Comparison of ENCODE assay signal across 1 cellular context in the genomic region with DNA sequence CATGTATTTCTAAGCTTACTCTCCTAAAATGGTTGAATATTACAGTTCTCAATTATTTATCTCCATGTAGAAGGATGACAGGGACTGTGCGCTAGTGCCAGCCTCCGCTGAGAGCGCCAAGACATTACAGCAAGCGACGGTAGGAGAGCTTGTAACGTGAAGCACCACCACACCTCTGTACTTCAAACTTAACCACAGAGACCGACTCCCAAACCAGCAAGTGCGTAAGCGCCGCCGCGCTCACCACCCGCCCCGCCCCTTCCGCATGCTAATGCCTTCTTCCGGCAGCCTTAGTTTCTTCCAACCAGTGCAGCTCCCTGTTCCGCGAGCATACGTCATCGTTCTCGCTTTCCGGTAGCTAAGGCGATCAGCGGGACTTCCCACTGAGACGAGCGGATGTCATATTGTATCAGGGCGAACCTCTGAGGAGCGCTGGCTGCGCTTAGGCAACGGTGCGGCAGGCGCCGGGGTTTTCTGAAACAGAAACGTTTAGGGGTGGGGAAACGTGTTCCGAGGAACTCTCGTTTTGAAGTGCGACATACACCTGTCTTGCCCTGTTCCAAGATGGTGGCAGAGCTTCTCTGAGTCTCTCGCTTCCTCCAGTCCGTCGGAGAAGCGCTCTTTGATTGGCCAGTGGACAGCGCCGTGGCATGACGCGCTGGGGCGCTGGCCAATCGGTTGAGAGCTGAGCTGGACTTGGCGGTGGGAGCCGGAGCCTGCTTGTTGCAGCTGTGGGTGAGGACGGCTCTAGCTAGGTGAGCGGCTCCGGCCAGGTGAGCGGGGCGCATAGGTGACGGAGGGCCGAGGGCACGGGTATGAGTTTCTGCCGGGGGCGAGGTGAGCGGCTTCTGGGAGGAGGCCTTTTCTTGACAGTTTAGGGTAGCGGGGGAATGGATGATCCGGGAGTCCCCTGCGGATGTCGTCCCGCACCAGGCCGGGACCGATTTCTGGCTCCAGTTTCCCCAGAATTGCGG.
A peak's percentile ranks its signal among the peaks of the same experiment; 100 is the strongest.
TF ChIP-seq lines count a peak whose summit lies in the region.

A gene (plus strand): TSS at position 723 of the 974 bp plus-strand sequence. CDS start 2,896 bp downstream, outside the sequence.

TF ChIP-seq in H1, 55 proteins besides CTCF, POLR2A, EP300 and RAD21 (continued from another document):
- TF ChIP-seq, protein P1, sequence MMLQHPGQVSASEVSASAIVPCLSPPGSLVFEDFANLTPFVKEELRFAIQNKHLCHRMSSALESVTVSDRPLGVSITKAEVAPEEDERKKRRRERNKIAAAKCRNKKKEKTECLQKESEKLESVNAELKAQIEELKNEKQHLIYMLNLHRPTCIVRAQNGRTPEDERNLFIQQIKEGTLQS (IDR thresholded peaks at IDR 0.05; ENCODE audit: insufficient read depth, low read depth, low read length), result no peak
- TF ChIP-seq BACH1 (IDR thresholded peaks at IDR 0.05; ENCODE audit: low read length) (no peak), EZH2 (IDR thresholded peaks at IDR 0.05; ENCODE audit: low read depth, low read length, severe bottlenecking) (no peak), CREB1 (IDR thresholded peaks at IDR 0.05) (peak; percentile 84)
